Comparison of ENCODE assay signal across 8 cellular contexts in the genomic region with DNA sequence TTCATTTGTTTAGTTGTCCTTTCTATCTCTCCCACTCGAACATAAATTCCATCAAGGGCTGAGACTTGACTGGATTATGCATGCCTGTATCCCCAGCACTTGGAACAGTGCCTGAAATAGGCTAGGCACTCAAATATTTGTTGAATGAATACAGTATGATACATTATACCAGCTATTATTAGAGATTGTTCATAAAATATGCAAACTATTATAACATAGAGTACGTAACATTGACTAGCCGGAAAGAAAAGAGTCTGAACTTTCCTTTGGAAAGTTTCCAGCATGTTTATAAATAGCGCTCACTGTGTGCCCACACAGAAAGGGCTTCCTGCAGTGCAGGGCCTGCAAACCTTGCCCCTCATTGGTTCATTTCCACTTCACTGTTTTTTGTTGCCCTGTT. TPM values are rescaled to one million over a fixed set of nuclear protein-coding genes. Genes with fewer than 3 reads are reported as not detected.
DNase-seq lines count a peak whose midpoint lies in the region; ATAC-seq and TF ChIP-seq lines count a peak whose summit lies in the region.

No MANE protein-coding gene starts in this region.

- TF ChIP-seq CTCF in AG10803 (conservative IDR thresholded peaks at IDR 0.05; ENCODE audit: low read length) (no peak), transverse colon (IDR thresholded peaks at IDR 0.05) (no peak)

- no peak for ATAC-seq in activated CD4-positive, CD25-positive, alpha-beta regulatory T cell treated with anti-CD3 and anti-CD28 coated beads, Interleukin-2, amount 50 U/mL, for 24 hours
- no peak for ATAC-seq in HG02571 (IDR thresholded peaks at IDR 0.05; ENCODE audit: unreplicated experiment)

- no peaks in the 10 kb centered on the region for H3K9me3 ChIP-seq in adipocyte (ENCODE audit: control insufficient read depth, low read length)
- no peaks in the 10 kb centered on the region for H3K9me3 ChIP-seq in transverse colon

- H3K27me3 ChIP-seq in adipocyte (replicated peaks; ENCODE audit: control insufficient read depth, insufficient read depth, low read length), result no peaks in the 10 kb centered on the region
- H3K27me3 ChIP-seq in transverse colon, result no peaks in the 10 kb centered on the region

- intact Hi-C loops in transverse colon (cut with DNase I; ENCODE audit: low total_unique reads), result no loop called here

- H3K4me3 ChIP-seq in AG10803 (ENCODE audit: low read length), result no peak overlapping the region
- H3K4me3 ChIP-seq in adipocyte (ENCODE audit: low read length), result peak overlapping the region; percentile 34
- no peak overlapping the region for H3K4me3 ChIP-seq in transverse colon

- H3K4me1 ChIP-seq in adipocyte (ENCODE audit: control insufficient read depth, insufficient read depth, low read length) (peaks cover 11% of the 10 kb centered on the region), transverse colon (no peaks in the 10 kb centered on the region)

- DNase-seq in AG10803 (ENCODE audit: low read depth), result peak; percentile 96
- DNase-seq in HT-29 (ENCODE audit: low spot score), result peak; percentile 2
- peak; percentile 86 for DNase-seq in adipocyte (ENCODE audit: low read depth)
- DNase-seq in iris pigment epithelial cell (ENCODE audit: low read depth), result peak; percentile 90
- no peak for DNase-seq in NK-92 (lab: John Stamatoyannopoulos, UW; ENCODE audit: unreplicated experiment)
- no peak for DNase-seq in transverse colon

- 15 to 40% methylated on average over 3 to 4 of the region's 4 CpGs for WGBS in transverse colon (ENCODE audit: low coverage in 1 of 2), 2 donors

- no peak for TF ChIP-seq EP300 in transverse colon (IDR thresholded peaks at IDR 0.05; ENCODE audit: low read depth)

- in situ Hi-C loops in transverse colon (cut with MboI; ENCODE audit: low pct_ligation_motif_present in 1 of 4, low pct_unique_long_range_greater_than_20kb in 1 of 4, low sequenced_read_pairs in 3 of 4), result no loop called here

- H3K36me3 ChIP-seq in adipocyte (ENCODE audit: control insufficient read depth, insufficient read depth, low read length, severe bottlenecking) (no peaks in the 10 kb centered on the region), transverse colon (no peaks in the 10 kb centered on the region)

- no peak for TF ChIP-seq POLR2A in transverse colon (IDR thresholded peaks at IDR 0.05)

- no peak overlapping the region for H3K9ac ChIP-seq in adipocyte (ENCODE audit: low read length)

- no peak overlapping the region for H3K27ac ChIP-seq in transverse colon

RNA-seq across cellular contexts. Expression of a gene that starts 27.3 kb away (rescaled TPM):
- not detected in 2 replicates for total RNA-seq in HT-29 (2014; rRNA removed; shearing (Covaris generic))
- total RNA-seq in transverse colon, result not detected

Comparison
In these comparisons a context has a peak if more than half of its experiments do, and no peak if none do; other contexts are left out.
1. DNase-seq: peak in AG10803 (single experiment), HT-29 (single experiment), adipocyte (single experiment) and iris pigment epithelial cell (single experiment); none in NK-92 (single experiment) and transverse colon (single experiment).